8 cellular contexts compared by ENCODE assay signal in genomic region chr7:44796504-44797328, GRCh38. TPM values are rescaled to one million over a fixed set of nuclear protein-coding genes. Genes with fewer than 3 reads are reported as not detected.
DNase-seq lines count a peak whose midpoint lies in the region; ATAC-seq, FAIRE-seq and TF ChIP-seq lines count a peak whose summit lies in the region.

PPIA (plus strand) TSS chr7:44796681; CDS start chr7:44796725, 44 bp downstream.

- H3K9ac ChIP-seq in Karpas-422 (ENCODE audit: low read length) = peak within 1 kb of the TSS; percentile 87

- TF ChIP-seq EP300 in esophagus muscularis mucosa (IDR thresholded peaks at IDR 0.05) = no peak

- H3K36me3 Mint-ChIP-seq in activated T-cell treated with anti-CD3 and anti-CD28 coated beads, Interleukin-2, amount 50 U/mL, for 72 hours (ENCODE audit: insufficient read depth in 2 of 2) = peaks cover 25 to 33% of the 10 kb centered on the region in 2 donors

- peaks cover 38% of the 10 kb centered on the region for H4K20me1 ChIP-seq in Karpas-422 (ENCODE audit: insufficient read depth, low read depth, low read length)

- peaks cover 35% of the 10 kb centered on the region for H3K36me3 ChIP-seq in Karpas-422 (ENCODE audit: insufficient read depth, low read length)
- peaks cover 21 to 32% (median 27%) of the 10 kb centered on the region in 4 donors for H3K36me3 ChIP-seq in esophagus muscularis mucosa
- peaks cover 19 to 24% of the 10 kb centered on the region in 2 donors for H3K36me3 ChIP-seq in muscle layer of duodenum (ENCODE audit: control insufficient read depth in 1 of 2, insufficient read depth in 2 of 2, low read length in 2 of 2)

- FAIRE-seq in RCC 7860 (lab: Jason Lieb, UNC) = peak; percentile 36

- DNase-seq in DMS79 (lab: John Stamatoyannopoulos, UW) (peak; percentile 97), Karpas-422 (peak; percentile 99), RCC 7860 (ENCODE audit: low spot score) (peak; percentile 97), esophagus muscularis mucosa (ENCODE audit: extremely low spot score) (peak; percentile 99)
- peak; percentile 99 for DNase-seq in activated T-cell treated with anti-CD3 and anti-CD28 coated beads, Interleukin-2, amount 50 U/mL, for 72 hours
- peak; percentile 95 for DNase-seq in stimulated activated CD8-positive, alpha-beta memory T cell treated with anti-CD3 and anti-CD28 coated beads, Interleukin-7, amount 100 ng/mL, for 24 hours (ENCODE audit: low read depth)

- H3K4me3 ChIP-seq in Karpas-422 (ENCODE audit: low read length) (peak within 1 kb of the TSS; percentile 79), esophagus muscularis mucosa (peak within 1 kb of the TSS; percentile 75 to 91 (median 86)), muscle layer of duodenum (ENCODE audit: low read depth in 1 of 2, low read length in 2 of 2) (peak within 1 kb of the TSS; percentile 81 to 97)

- H3K9me3 Mint-ChIP-seq in activated T-cell treated with anti-CD3 and anti-CD28 coated beads, Interleukin-2, amount 50 U/mL, for 72 hours = no peaks in the 10 kb centered on the region

- TF ChIP-seq POLR2A in esophagus muscularis mucosa (IDR thresholded peaks at IDR 0.05; ENCODE audit: low read depth) = peak; percentile 87

- H3K27ac ChIP-seq in Karpas-422 (ENCODE audit: low read length) (peak within 1 kb of the TSS; percentile 90), esophagus muscularis mucosa (replicated peaks in 1 of 4) (peak within 1 kb of the TSS; percentile 95 to 100 (median 100)), muscle layer of duodenum (ENCODE audit: low read length) (peak within 1 kb of the TSS; percentile 99)

- peak within 1 kb of the TSS; percentile 98 for H3K4me2 ChIP-seq in Karpas-422 (ENCODE audit: low read depth, low read length, poor library complexity, severe bottlenecking)

- H2AFZ ChIP-seq in Karpas-422 (ENCODE audit: low read length) = peak within 1 kb of the TSS; percentile 63; the same call in 1 of the 2 replicates

- intact Hi-C loops in esophagus muscularis mucosa (cut with DNase I) = loop anchor here (2.0 kb wide), 1 partner anchor 50 kb away; no protein-coding TSS in a partner anchor

- H3K9me3 ChIP-seq in Karpas-422 (ENCODE audit: low read length) (no peaks in the 10 kb centered on the region), esophagus muscularis mucosa (no peaks in the 10 kb centered on the region), muscle layer of duodenum (ENCODE audit: control insufficient read depth in 1 of 2, low read length in 2 of 2) (no peaks in the 10 kb centered on the region)

- H3K4me1 Mint-ChIP-seq in activated T-cell treated with anti-CD3 and anti-CD28 coated beads, Interleukin-2, amount 50 U/mL, for 72 hours (ENCODE audit: low read depth) = peaks cover 39% of the 10 kb centered on the region

- H3K4me3 Mint-ChIP-seq in activated T-cell treated with anti-CD3 and anti-CD28 coated beads, Interleukin-2, amount 50 U/mL, for 72 hours = peak within 1 kb of the TSS; percentile 90 to 100

- no peaks in the 10 kb centered on the region for H3K27me3 ChIP-seq in Karpas-422 (ENCODE audit: low read length)
- no peaks in the 10 kb centered on the region for H3K27me3 ChIP-seq in esophagus muscularis mucosa
- H3K27me3 ChIP-seq in muscle layer of duodenum (ENCODE audit: low read depth, low read length) = no peaks in the 10 kb centered on the region

- H3K27ac Mint-ChIP-seq in activated T-cell treated with anti-CD3 and anti-CD28 coated beads, Interleukin-2, amount 50 U/mL, for 72 hours = peak within 1 kb of the TSS; percentile 100

- ATAC-seq in GM21786 (IDR thresholded peaks at IDR 0.05; ENCODE audit: unreplicated experiment) = peak; percentile 80
- ATAC-seq in activated T-cell treated with anti-CD3 and anti-CD28 coated beads, Interleukin-2, amount 50 U/mL, for 72 hours (replicated peaks in 1 of 2) = peak; percentile 88 to 90

- H3K27me3 Mint-ChIP-seq in activated T-cell treated with anti-CD3 and anti-CD28 coated beads, Interleukin-2, amount 50 U/mL, for 72 hours (ENCODE audit: low read depth) = no peaks in the 10 kb centered on the region

- no peak for TF ChIP-seq CTCF in esophagus muscularis mucosa (IDR thresholded peaks at IDR 0.05)

- H3K79me2 ChIP-seq in Karpas-422 (ENCODE audit: low read length) = peaks cover 46% of the 10 kb centered on the region

- 0% methylated on average over 42 of the region's 99 CpGs for WGBS in esophagus muscularis mucosa

- peaks cover 22% of the 10 kb centered on the region for H3K4me1 ChIP-seq in Karpas-422 (ENCODE audit: low read length)
- H3K4me1 ChIP-seq in esophagus muscularis mucosa = peaks cover 25 to 49% (median 42%) of the 10 kb centered on the region in 4 donors
- H3K4me1 ChIP-seq in muscle layer of duodenum (ENCODE audit: control insufficient read depth in 1 of 2, insufficient read depth in 2 of 2, low read length in 2 of 2) = peaks cover 4 to 26% of the 10 kb centered on the region in 2 donors

- no peaks in the 10 kb centered on the region for H3K9me2 ChIP-seq in Karpas-422 (replicated peaks; ENCODE audit: insufficient read depth, low read length)

RNA-seq across cellular contexts. Expression of gene PPIA, which starts in this region (rescaled TPM):
- 2,370 and 3,564 TPM in 2 replicates for total RNA-seq in Karpas-422 (2014; rRNA removed; shearing (Covaris generic); ENCODE audit: low replicate concordance)
- total RNA-seq in activated T-cell treated with anti-CD3 and anti-CD28 coated beads, Interleukin-2, amount 50 U/mL, for 72 hours = 1,000 to 10,000 TPM; 1,240 to 1,316 TPM
- total RNA-seq in esophagus muscularis mucosa = 1,000 to 10,000 TPM; 1,223 to 1,666 (median 1,462) TPM

Comparison
In these comparisons a context has a peak if more than half of its experiments do, and no peak if none do; other contexts are left out.
1. Peak in every context shown above with its lines: DNase-seq, ATAC-seq, H3K4me3 ChIP-seq and H3K27ac ChIP-seq.